Comparison of ENCODE assay signal across 8 cellular contexts in genomic region chr1:58546520-58547308, GRCh38. TPM values are rescaled to one million over a fixed set of nuclear protein-coding genes. Genes with fewer than 3 reads are reported as not detected.
A peak's percentile ranks its signal among the peaks of the same experiment; 100 is the strongest.
DNase-seq lines count a peak whose midpoint lies in the region; ATAC-seq and TF ChIP-seq lines count a peak whose summit lies in the region.

Gene OMA1, minus strand, starts transcription at chr1:58546726. Its CDS starts 7,432 bp downstream, at chr1:58539294.

- peak; percentile 96 for TF ChIP-seq CTCF in GM12872 (IDR thresholded peaks at IDR 0.05; ENCODE audit: insufficient read depth, low read depth, low read length)
- TF ChIP-seq CTCF in cardiac muscle cell (IDR thresholded peaks at IDR 0.05; ENCODE audit: low read depth, low read length): peak; percentile 98
- peak; percentile 95 to 99 (median 98) for TF ChIP-seq CTCF in upper lobe of left lung (IDR thresholded peaks at IDR 0.05)

- H3K36me3 ChIP-seq in adipocyte (ENCODE audit: control insufficient read depth, insufficient read depth, low read length, severe bottlenecking) (no peaks in the 10 kb centered on the region), cardiac muscle cell (no peaks in the 10 kb centered on the region), upper lobe of left lung (no peaks in the 10 kb centered on the region)

- H3K4me3 ChIP-seq in adipocyte (ENCODE audit: low read length) (peak within 1 kb of the TSS; percentile 86), cardiac muscle cell (peak within 1 kb of the TSS; percentile 48), upper lobe of left lung (peak within 1 kb of the TSS; percentile 42 to 80 (median 64))

- H3K4me1 ChIP-seq in adipocyte (ENCODE audit: control insufficient read depth, insufficient read depth, low read length): peaks cover 9% of the 10 kb centered on the region
- peaks cover 2% of the 10 kb centered on the region for H3K4me1 ChIP-seq in cardiac muscle cell (ENCODE audit: low read depth)
- peaks cover 9 to 20% (median 13%) of the 10 kb centered on the region in 4 donors for H3K4me1 ChIP-seq in upper lobe of left lung

- H3K9me3 ChIP-seq in adipocyte (ENCODE audit: control insufficient read depth, low read length) (no peaks in the 10 kb centered on the region), cardiac muscle cell (ENCODE audit: low read depth) (no peaks in the 10 kb centered on the region), upper lobe of left lung (no peaks in the 10 kb centered on the region)

- peak in 3 of 4 donors; percentile 62 to 94 (median 76) for TF ChIP-seq POLR2A in upper lobe of left lung (IDR thresholded peaks at IDR 0.05)

- DNase-seq in NCI-H1417 (lab: John Stamatoyannopoulos, UW): peak; percentile 92 to 97 (median 95)
- peak; percentile 95 for DNase-seq in SW480 (ENCODE audit: low spot score)
- peak; percentile 98 for DNase-seq in adipocyte (ENCODE audit: low read depth)
- peak; percentile 99 for DNase-seq in cardiac muscle cell (ENCODE audit: low read depth in 1 of 2, low spot score in 1 of 2)
- peak; percentile 93 for DNase-seq in pons (ENCODE audit: low spot score)
- peak; percentile 99 for DNase-seq in upper lobe of left lung

- H3K27me3 ChIP-seq in adipocyte (replicated peaks; ENCODE audit: control insufficient read depth, insufficient read depth, low read length) (peaks cover under 1% of the 10 kb centered on the region), cardiac muscle cell (no peaks in the 10 kb centered on the region), upper lobe of left lung (no peaks in the 10 kb centered on the region)

- peak in 1 of 4 donors; percentile 54 for TF ChIP-seq EP300 in upper lobe of left lung (IDR thresholded peaks at IDR 0.05)

- H3K27ac ChIP-seq in cardiac muscle cell (peak within 1 kb of the TSS; percentile 98), upper lobe of left lung (peak within 1 kb of the TSS; percentile 99)

- ATAC-seq in HG02759 (IDR thresholded peaks at IDR 0.05; ENCODE audit: unreplicated experiment) (peak; percentile 98), upper lobe of left lung (ENCODE audit: low FRiP score in 2 of 2) (peak; percentile 99 to 100)

- 1 to 3% methylated on average over 8 to 25 of the region's 46 CpGs for WGBS in upper lobe of left lung, 2 donors

- peak within 1 kb of the TSS; percentile 89 for H3K9ac ChIP-seq in adipocyte (ENCODE audit: low read length)

RNA-seq across cellular contexts. Expression of gene OMA1, which starts in this region (rescaled TPM):
- 11.8 and 13.2 TPM in 2 replicates for total RNA-seq in cardiac muscle cell
- polyA plus RNA-seq in cardiac muscle cell: 10.8 and 11.7 TPM in 2 replicates
- 10 to 100 TPM in 5 of 6 donors, 1 to 10 TPM in 1; 4.7 to 35.9 (median 20.7) TPM for total RNA-seq in upper lobe of left lung

Comparison
In these comparisons a context has a peak if more than half of its experiments do, and no peak if none do; other contexts are left out.
1. Peak in every context shown above with its lines: DNase-seq, ATAC-seq, H3K4me3 ChIP-seq and H3K27ac ChIP-seq.